ENCODE assay signal across 24 cellular contexts in the genomic region with DNA sequence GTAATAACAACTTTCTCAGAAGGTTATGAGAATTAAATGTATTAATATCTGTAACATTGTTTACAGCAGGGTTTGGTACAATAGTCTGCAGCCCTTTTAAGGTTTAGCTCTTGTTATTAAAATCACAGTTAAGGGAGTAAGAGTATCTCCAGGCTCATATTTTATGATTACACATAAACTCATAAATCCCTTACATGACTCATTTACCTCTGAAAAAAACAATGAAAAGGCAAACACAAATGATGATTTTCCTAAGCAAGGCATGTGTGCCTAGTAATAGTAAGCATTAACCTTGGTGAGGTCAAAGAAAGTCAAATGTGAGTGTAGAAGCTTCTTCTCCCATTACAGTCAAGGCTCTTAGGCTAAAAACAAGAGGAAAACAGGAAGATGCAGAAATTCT.
"Had no signal": no experiment of that assay in that cellular context is flagged by ENCODE, and none has a peak within 500 bp of the region (broad histone marks: within the 10 kb centered on the region; RNA-seq: fewer than 3 reads in every experiment).

No MANE protein-coding gene starts in this region.

- H3K4me1 Mint-ChIP-seq: activated CD4-positive, alpha-beta memory T cell treated with anti-CD3 and anti-CD28 coated beads, Interleukin-2, amount 10 ng/mL, durations not matched to agents 7 days and 5 days; activated CD4-positive, alpha-beta T cell treated with anti-CD3 and anti-CD28 coated beads, Interleukin-2, amount 10 ng/mL, durations not matched to agents 7 days and 5 days; activated T-helper 17 cell treated with anti-CD3 and anti-CD28 coated beads, Interleukin-2, amount 50 U/mL, for 72 hours; T-cell had no signal

- DNase-seq: activated CD4-positive, alpha-beta memory T cell treated with anti-CD3 and anti-CD28 coated beads, Interleukin-2, amount 10 ng/mL, durations not matched to agents 7 days and 5 days; activated CD4-positive, alpha-beta T cell treated with anti-CD3 and anti-CD28 coated beads, Interleukin-2, amount 10 ng/mL, durations not matched to agents 7 days and 5 days; activated CD4-positive, CD25-positive, alpha-beta regulatory T cell; activated gamma-delta T cell; activated naive CD4-positive, alpha-beta T cell treated with anti-CD3 and anti-CD28 coated beads for 36 hours; activated T-cell treated with anti-CD3 and anti-CD28 coated beads for 4 hours; activated T-cell treated with anti-CD3 and anti-CD28 coated beads, Interleukin-2, amount 50 U/mL, for 48 hours; adrenal gland; aorta; NCI-H1105 treated with DMSO at 0.1 percent for 48 hours; NCI-H1436 treated with DMSO at 0.1 percent for 48 hours; NCI-H187; NCI-H2081; NCI-H524; T-cell; T-helper 2 cell; T1000 had no signal

- H3K4me3 ChIP-seq: adrenal gland, breast epithelium, SK-N-MC had no signal

- FAIRE-seq: TTC549 had no signal

- ATAC-seq: activated T-helper 17 cell treated with anti-CD3 and anti-CD28 coated beads, Interleukin-2, amount 50 U/mL, for 72 hours; Right ventricle myocardium inferior; T-cell had no signal

- H3K27ac ChIP-seq: adrenal gland, breast epithelium, SK-N-MC, VCaP had no signal

- H3K4me1 ChIP-seq: adrenal gland, breast epithelium had no signal

- H3K27me3 ChIP-seq: adrenal gland, breast epithelium had no signal

- H3K27me3 Mint-ChIP-seq: activated CD4-positive, alpha-beta memory T cell treated with anti-CD3 and anti-CD28 coated beads, Interleukin-2, amount 10 ng/mL, durations not matched to agents 7 days and 5 days; activated CD4-positive, alpha-beta T cell treated with anti-CD3 and anti-CD28 coated beads, Interleukin-2, amount 10 ng/mL, durations not matched to agents 7 days and 5 days; activated naive CD8-positive, alpha-beta T cell; activated T-helper 17 cell treated with anti-CD3 and anti-CD28 coated beads, Interleukin-2, amount 50 U/mL, for 72 hours; T-cell had no signal

- H3K36me3 ChIP-seq: adrenal gland, breast epithelium had no signal

- H3K9me3 ChIP-seq: adrenal gland, breast epithelium had no signal

- H3K9me3 Mint-ChIP-seq: activated CD4-positive, alpha-beta memory T cell treated with anti-CD3 and anti-CD28 coated beads, Interleukin-2, amount 10 ng/mL, durations not matched to agents 7 days and 5 days; activated CD4-positive, alpha-beta T cell treated with anti-CD3 and anti-CD28 coated beads, Interleukin-2, amount 10 ng/mL, durations not matched to agents 7 days and 5 days; activated naive CD4-positive, alpha-beta T cell treated with anti-CD3 and anti-CD28 coated beads for 36 hours; activated T-helper 17 cell treated with anti-CD3 and anti-CD28 coated beads, Interleukin-2, amount 50 U/mL, for 72 hours; T-cell had no signal

- H3K36me3 Mint-ChIP-seq: activated naive CD8-positive, alpha-beta T cell; T-cell had no signal

- H3K27ac Mint-ChIP-seq: activated CD4-positive, alpha-beta memory T cell treated with anti-CD3 and anti-CD28 coated beads, Interleukin-2, amount 10 ng/mL, durations not matched to agents 7 days and 5 days; activated CD4-positive, alpha-beta T cell treated with anti-CD3 and anti-CD28 coated beads, Interleukin-2, amount 10 ng/mL, durations not matched to agents 7 days and 5 days; activated naive CD4-positive, alpha-beta T cell treated with anti-CD3 and anti-CD28 coated beads for 36 hours; activated naive CD8-positive, alpha-beta T cell; activated T-helper 17 cell treated with anti-CD3 and anti-CD28 coated beads, Interleukin-2, amount 50 U/mL, for 72 hours; T-cell had no signal

- H3K4me3 Mint-ChIP-seq: activated CD4-positive, alpha-beta memory T cell treated with anti-CD3 and anti-CD28 coated beads, Interleukin-2, amount 10 ng/mL, durations not matched to agents 7 days and 5 days; activated CD4-positive, alpha-beta T cell treated with anti-CD3 and anti-CD28 coated beads, Interleukin-2, amount 10 ng/mL, durations not matched to agents 7 days and 5 days; activated naive CD4-positive, alpha-beta T cell treated with anti-CD3 and anti-CD28 coated beads for 36 hours; activated naive CD8-positive, alpha-beta T cell; activated T-helper 17 cell treated with anti-CD3 and anti-CD28 coated beads, Interleukin-2, amount 50 U/mL, for 72 hours; T-cell had no signal
